Comparison of ENCODE assay signal across 15 cellular contexts in genomic region chr20:48740269-48740603, GRCh38.
DNase-seq lines count a peak whose midpoint lies in the region; ATAC-seq, FAIRE-seq and TF ChIP-seq lines count a peak whose summit lies in the region.
"Had no signal": no experiment of that assay in that cellular context is flagged by ENCODE, and none has a peak within 500 bp of the region (broad histone marks: within the 10 kb centered on the region; RNA-seq: fewer than 3 reads in every experiment).

No MANE protein-coding gene starts in this region.

- in situ Hi-C loops in GM12878 (cut with MboI), result no loop called here

- no peak for TF ChIP-seq CTCF in GM12878 (IDR thresholded peaks at IDR 0.05 in 2 of 3, conservative IDR thresholded peaks at IDR 0.05 in 1 of 3; ENCODE audit: control insufficient read depth in 2 of 3, extremely low read depth in 1 of 3, insufficient read depth in 1 of 3, low read depth in 3 of 3, low read length in 3 of 3)

- RAD21 ChIA-PET in GM12878 (lab: Charles Lee; ENCODE audit: unreplicated experiment), result interaction anchor here (0.7 to 4.9 kb wide), 18 partner anchors 11 to 165 kb away, joined by 3 to 42 read pairs (median 5); no protein-coding TSS in a partner anchor

- SMC1A ChIA-PET in GM12878 (lab: Charles Lee; ENCODE audit: uncharacterized antibody, unreplicated experiment), result interaction anchor here (0.9 to 9.0 kb wide), 20 partner anchors 11 to 166 kb away, joined by 3 to 141 read pairs (median 6); partner anchors contain the start of gene PREX1

- CTCF ChIA-PET in activated CD4-positive, alpha-beta T cell treated with anti-CD3 and anti-CD28 coated beads, Interleukin-2, amount 10 ng/mL, durations not matched to agents 7 days and 5 days (lab: Charles Lee), result interaction anchor here (0.5 to 5.7 kb wide), 4 partner anchors 12 to 1103 kb away, joined by 3 to 27 read pairs (median 6); no protein-coding TSS in a partner anchor
- CTCF ChIA-PET in GM12878 (lab: Yijun Ruan, JAX), result interaction anchor here (0.6 to 1.8 kb wide), 6 partner anchors 11 to 1383 kb away, joined by 3 to 13 read pairs (median 3); no protein-coding TSS in a partner anchor

- H3K36me3 ChIP-seq in GM12878 (ENCODE audit: control insufficient read depth in 2 of 2, insufficient read depth in 2 of 2, low read length in 1 of 2), result peaks cover 27 to 42% of the 10 kb centered on the region in 2 experiments

- H2AFZ ChIP-seq in GM12878 (ENCODE audit: control insufficient read depth, low read depth, low read length), result no peak overlapping the region

- WGBS in GM12878 (ENCODE audit: insufficient coverage, insufficient replicate concordance, low lambda C conversion rate, missing lambda C conversion rate), result 33% methylated on average over 2 of the region's 2 CpGs

- POLR2A ChIA-PET in activated CD4-positive, alpha-beta T cell treated with anti-CD3 and anti-CD28 coated beads, Interleukin-2, amount 10 ng/mL, durations not matched to agents 7 days and 5 days (lab: Charles Lee), result no interaction called here
- POLR2A ChIA-PET in GM12878 (lab: Charles Lee), result interaction anchor here (0.5 to 3.1 kb wide), 10 partner anchors 11 to 1986 kb away, joined by 3 to 28 read pairs (median 5); no protein-coding TSS in a partner anchor

- intact Hi-C loops in GM12878 (cut with micrococcal nuclease; ENCODE audit: unreplicated experiment), result no loop called here

- no peaks in the 10 kb centered on the region for H4K20me1 ChIP-seq in GM12878 (ENCODE audit: control insufficient read depth, insufficient read depth)

- no peak for TF ChIP-seq RAD21 in GM12878 (IDR thresholded peaks at IDR 0.05; ENCODE audit: insufficient read depth, low read depth, low read length)

- H3K4me2 ChIP-seq in GM12878 (ENCODE audit: control insufficient read depth, insufficient read depth), result peak overlapping the region; percentile 78

- DNase-seq in activated CD4-positive, alpha-beta T cell treated with anti-CD3 and anti-CD28 coated beads, Interleukin-2, amount 10 ng/mL, durations not matched to agents 7 days and 5 days, result no peak
- DNase-seq in activated CD4-positive, alpha-beta T cell treated with anti-CD3 and anti-CD28 coated beads for 4 hours, result no peak
- peak; percentile 28 for DNase-seq in NCI-H345 (lab: John Stamatoyannopoulos, UW)
- no peak for DNase-seq in GM12878 (ENCODE audit: low read depth, low spot score)
- no peak for DNase-seq in substantia nigra (lab: John Stamatoyannopoulos, UW)
- no peak for DNase-seq in CD1c-positive myeloid dendritic cell (ENCODE audit: extremely low spot score)
- no peak for DNase-seq in stimulated activated CD4-positive, alpha-beta T cell treated with anti-CD3 and anti-CD28 coated beads, Interleukin-4, amount 100 ng/mL, for 24 hours
- no peak for DNase-seq in NCI-H1105 treated with DMSO at 0.1 percent for 48 hours (lab: John Stamatoyannopoulos, UW)
- DNase-seq: activated CD4-positive, alpha-beta T cell treated with anti-CD3 and anti-CD28 coated beads, Interleukin-2, amount 50 U/mL, for 48 hours; activated naive CD4-positive, alpha-beta T cell; brain microvascular endothelial cell; effector CD4-positive, alpha-beta T cell; naive B cell; NCI-H2029; NK-92 treated with Interleukin-12 subunit alpha and Interleukin-12 subunit beta, amount 100 ng/mL, for 24 hours had no signal

- peak; percentile 3; the same call in 1 of the 3 replicates for ATAC-seq in GM12878

- no peak overlapping the region for H3K4me3 Mint-ChIP-seq in activated CD4-positive, alpha-beta T cell treated with anti-CD3 and anti-CD28 coated beads, Interleukin-2, amount 10 ng/mL, durations not matched to agents 7 days and 5 days

- no peaks in the 10 kb centered on the region for H3K9me3 ChIP-seq in GM12878 (replicated peaks; ENCODE audit: control insufficient read depth, insufficient read depth, low read length)

- H3K36me3 Mint-ChIP-seq in activated CD4-positive, alpha-beta T cell treated with anti-CD3 and anti-CD28 coated beads, Interleukin-2, amount 10 ng/mL, durations not matched to agents 7 days and 5 days (ENCODE audit: low read depth), result peaks cover 66% of the 10 kb centered on the region

- H3K27ac Mint-ChIP-seq in activated CD4-positive, alpha-beta T cell treated with anti-CD3 and anti-CD28 coated beads, Interleukin-2, amount 10 ng/mL, durations not matched to agents 7 days and 5 days, result peak overlapping the region; percentile 87

- H3K9ac ChIP-seq in GM12878 (ENCODE audit: control insufficient read depth, insufficient read depth, low read length), result peak overlapping the region; percentile 25

- FAIRE-seq in GM12878 (lab: Jason Lieb, UNC), result no peak

- H3K4me1 Mint-ChIP-seq in activated CD4-positive, alpha-beta T cell treated with anti-CD3 and anti-CD28 coated beads, Interleukin-2, amount 10 ng/mL, durations not matched to agents 7 days and 5 days, result peaks cover 66% of the 10 kb centered on the region

- peak; percentile 33; the same call in 1 of the 2 replicates for TF ChIP-seq POLR2A in GM12878 (IDR thresholded peaks at IDR 0.05; ENCODE audit: low read depth, low read length)

- H3K27me3 Mint-ChIP-seq in activated CD4-positive, alpha-beta T cell treated with anti-CD3 and anti-CD28 coated beads, Interleukin-2, amount 10 ng/mL, durations not matched to agents 7 days and 5 days, result no peaks in the 10 kb centered on the region
- H3K27me3 Mint-ChIP-seq: naive B cell had no signal

- no peak for TF ChIP-seq EP300 in GM12878 (IDR thresholded peaks at IDR 0.05; ENCODE audit: borderline replicate concordance in 1 of 2, control insufficient read depth in 1 of 2, low read depth in 2 of 2, low read length in 2 of 2)

- peak overlapping the region; percentile 26; the same call in 1 of the 2 replicates for H3K4me3 ChIP-seq in GM12878

- no peaks in the 10 kb centered on the region for H3K27me3 ChIP-seq in GM12878 (replicated peaks in 1 of 2; ENCODE audit: control insufficient read depth in 2 of 2, insufficient read depth in 2 of 2, low read length in 1 of 2)
- H3K27me3 ChIP-seq: brain microvascular endothelial cell had no signal

- BruUV-seq in GM12878 (replicated peaks; lab: Mats Ljungman, UMichigan), result no TSS peak

- peak overlapping the region; percentile 95 for H3K27ac ChIP-seq in GM12878 (ENCODE audit: control insufficient read depth, insufficient read depth)
- peak overlapping the region; percentile 80 for H3K27ac ChIP-seq in substantia nigra (ENCODE audit: low read depth, low read length, poor library complexity, severe bottlenecking)
- H3K27ac ChIP-seq: brain microvascular endothelial cell had no signal

- H3K9me3 Mint-ChIP-seq in activated CD4-positive, alpha-beta T cell treated with anti-CD3 and anti-CD28 coated beads, Interleukin-2, amount 10 ng/mL, durations not matched to agents 7 days and 5 days, result no peaks in the 10 kb centered on the region
- H3K9me3 Mint-ChIP-seq: naive B cell had no signal

- peaks cover 54% of the 10 kb centered on the region for H3K4me1 ChIP-seq in GM12878 (ENCODE audit: control insufficient read depth, insufficient read depth, low read length)

- peaks cover 25% of the 10 kb centered on the region for H3K79me2 ChIP-seq in GM12878 (ENCODE audit: control insufficient read depth, insufficient read depth, low read length)

TF ChIP-seq in GM12878, 131 proteins besides CTCF, POLR2A, EP300 and RAD21:
- TF ChIP-seq, protein P1, sequence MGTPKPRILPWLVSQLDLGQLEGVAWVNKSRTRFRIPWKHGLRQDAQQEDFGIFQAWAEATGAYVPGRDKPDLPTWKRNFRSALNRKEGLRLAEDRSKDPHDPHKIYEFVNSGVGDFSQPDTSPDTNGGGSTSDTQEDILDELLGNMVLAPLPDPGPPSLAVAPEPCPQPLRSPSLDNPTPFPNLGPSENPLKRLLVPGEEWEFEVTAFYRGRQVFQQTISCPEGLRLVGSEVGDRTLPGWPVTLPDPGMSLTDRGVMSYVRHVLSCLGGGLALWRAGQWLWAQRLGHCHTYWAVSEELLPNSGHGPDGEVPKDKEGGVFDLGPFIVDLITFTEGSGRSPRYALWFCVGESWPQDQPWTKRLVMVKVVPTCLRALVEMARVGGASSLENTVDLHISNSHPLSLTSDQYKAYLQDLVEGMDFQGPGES (IDR thresholded peaks at IDR 0.05), result no peak
- TF ChIP-seq BCLAF1 (IDR thresholded peaks at IDR 0.05), result no peak
- no peak for TF ChIP-seq ELK1 (IDR thresholded peaks at IDR 0.05; ENCODE audit: low read depth, low read length)
- TF ChIP-seq NBN (IDR thresholded peaks at IDR 0.05), result no peak
- 0 out of 2 replicates have a peak, but pooled peaks have one; percentile 60 for TF ChIP-seq NFXL1 (IDR thresholded peaks at IDR 0.05; ENCODE audit: borderline replicate concordance)
- TF ChIP-seq TAF1 (IDR thresholded peaks at IDR 0.05; ENCODE audit: borderline replicate concordance, low read depth, low read length), result no peak
- no peak for TF ChIP-seq RUNX3 (IDR thresholded peaks at IDR 0.05; ENCODE audit: low read length)
TF ChIP-seq in GM12878: peak in this region for 1.
